15 cellular contexts compared by ENCODE assay signal in genomic region chr1:69639159-69639558, GRCh38.
A peak's percentile ranks its signal among the peaks of the same experiment; 100 is the strongest.
DNase-seq lines count a peak whose midpoint lies in the region; ATAC-seq, FAIRE-seq and TF ChIP-seq lines count a peak whose summit lies in the region.
"Had no signal": no experiment of that assay in that cellular context is flagged by ENCODE, and none has a peak within 500 bp of the region (broad histone marks: within the 10 kb centered on the region; RNA-seq: fewer than 3 reads in every experiment).

No MANE protein-coding gene starts in this region.

- no TSS peak for BruUV-seq in GM12878 (replicated peaks; lab: Mats Ljungman, UMichigan)

- DNase-seq in NCI-H2196 (lab: John Stamatoyannopoulos, UW; ENCODE audit: unreplicated experiment): peak; percentile 8
- no peak for DNase-seq in NCI-H2196 treated with DMSO at 0.1 percent for 48 hours (lab: John Stamatoyannopoulos, UW; ENCODE audit: unreplicated experiment)
- no peak for DNase-seq in GM12878 (ENCODE audit: low read depth, low spot score)
- DNase-seq in stimulated activated CD4-positive, alpha-beta T cell treated with anti-CD3 and anti-CD28 coated beads, Interleukin-4, amount 100 ng/mL, for 1 hour: no peak
- no peak for DNase-seq in central memory CD4-positive, alpha-beta T cell
- DNase-seq: CD4-positive, alpha-beta memory T cell; DND-41; GDM1 had no signal

- intact Hi-C loops in GM12878 (cut with micrococcal nuclease; ENCODE audit: unreplicated experiment): no loop called here

- H3K36me3 ChIP-seq in KMS-11 (ENCODE audit: insufficient read depth) (no peaks in the 10 kb centered on the region), GM12878 (ENCODE audit: control insufficient read depth in 2 of 2, insufficient read depth in 2 of 2, low read length in 1 of 2) (no peaks in the 10 kb centered on the region)
- H3K36me3 ChIP-seq: HAP-1 had no signal

- H3K79me2 ChIP-seq in KMS-11 (ENCODE audit: insufficient read depth, low read depth) (no peaks in the 10 kb centered on the region), GM12878 (ENCODE audit: control insufficient read depth, insufficient read depth, low read length) (no peaks in the 10 kb centered on the region)

- no peak for TF ChIP-seq POLR2A in GM12878 (IDR thresholded peaks at IDR 0.05; ENCODE audit: low read depth, low read length)

- H4K20me1 ChIP-seq in KMS-11 (ENCODE audit: insufficient read depth) (no peaks in the 10 kb centered on the region), GM12878 (ENCODE audit: control insufficient read depth, insufficient read depth) (no peaks in the 10 kb centered on the region)

- TF ChIP-seq EP300 in GM12878 (IDR thresholded peaks at IDR 0.05; ENCODE audit: borderline replicate concordance in 1 of 2, control insufficient read depth in 1 of 2, low read depth in 2 of 2, low read length in 2 of 2): no peak

- no peak overlapping the region for H2AFZ ChIP-seq in KMS-11 (ENCODE audit: low read depth)
- no peak overlapping the region for H2AFZ ChIP-seq in GM12878 (ENCODE audit: control insufficient read depth, low read depth, low read length)

- RAD21 ChIA-PET in GM12878 (lab: Charles Lee; ENCODE audit: unreplicated experiment): no interaction called here

- H3K9ac ChIP-seq in KMS-11: no peak overlapping the region
- H3K9ac ChIP-seq in GM12878 (ENCODE audit: control insufficient read depth, insufficient read depth, low read length): no peak overlapping the region

- no peak for TF ChIP-seq CTCF in KMS-11 (conservative IDR thresholded peaks at IDR 0.05; ENCODE audit: low read depth, low read length)
- no peak for TF ChIP-seq CTCF in GM12878 (IDR thresholded peaks at IDR 0.05 in 2 of 3, conservative IDR thresholded peaks at IDR 0.05 in 1 of 3; ENCODE audit: control insufficient read depth in 2 of 3, extremely low read depth in 1 of 3, insufficient read depth in 1 of 3, low read depth in 3 of 3, low read length in 3 of 3)

- FAIRE-seq in GM12878 (lab: Jason Lieb, UNC): no peak
- FAIRE-seq: H1, HepG2, HTR-8/SVneo had no signal

- no peak for TF ChIP-seq RAD21 in GM12878 (IDR thresholded peaks at IDR 0.05; ENCODE audit: insufficient read depth, low read depth, low read length)

- in situ Hi-C loops in GM12878 (cut with MboI): no loop called here

- H3K4me1 ChIP-seq in KMS-11 (ENCODE audit: low read depth, poor library complexity, severe bottlenecking): peaks cover 19% of the 10 kb centered on the region
- H3K4me1 ChIP-seq in GM12878 (ENCODE audit: control insufficient read depth, insufficient read depth, low read length): no peaks in the 10 kb centered on the region
- H3K4me1 ChIP-seq: HAP-1 had no signal

- no peaks in the 10 kb centered on the region for H3K27me3 ChIP-seq in KMS-11 (ENCODE audit: insufficient read depth, low read depth)
- no peaks in the 10 kb centered on the region for H3K27me3 ChIP-seq in GM12878 (replicated peaks in 1 of 2; ENCODE audit: control insufficient read depth in 2 of 2, insufficient read depth in 2 of 2, low read length in 1 of 2)

- CTCF ChIA-PET in GM12878 (lab: Yijun Ruan, JAX): no interaction called here

- no peak overlapping the region for H3K4me3 ChIP-seq in KMS-11 (IDR thresholded peaks at IDR 0.05; ENCODE audit: insufficient read depth, low read depth, low read length)
- H3K4me3 ChIP-seq in GM12878: no peak overlapping the region
- H3K4me3 ChIP-seq: HAP-1 had no signal

- H3K9me3 ChIP-seq in GM12878 (replicated peaks; ENCODE audit: control insufficient read depth, insufficient read depth, low read length): no peaks in the 10 kb centered on the region
- H3K9me3 ChIP-seq: HAP-1 had no signal

- SMC1A ChIA-PET in GM12878 (lab: Charles Lee; ENCODE audit: uncharacterized antibody, unreplicated experiment): no interaction called here

- POLR2A ChIA-PET in GM12878 (lab: Charles Lee): no interaction called here

- ATAC-seq in GM12878: no peak
- ATAC-seq in GM21447 (IDR thresholded peaks at IDR 0.05; ENCODE audit: unreplicated experiment): no peak
- ATAC-seq: HepG2 had no signal

- H3K27ac ChIP-seq in KMS-11 (peak overlapping the region; percentile 26; the same call in 1 of the 2 replicates), GM12878 (ENCODE audit: control insufficient read depth, insufficient read depth) (no peak overlapping the region)
- H3K27ac ChIP-seq: C4-2B had no signal

- peak overlapping the region; percentile 10; the same call in 1 of the 2 replicates for H3K4me2 ChIP-seq in KMS-11
- no peak overlapping the region for H3K4me2 ChIP-seq in GM12878 (ENCODE audit: control insufficient read depth, insufficient read depth)

TF ChIP-seq in GM12878, 131 proteins besides CTCF, POLR2A, EP300 and RAD21:
- TF ChIP-seq RUNX3 (IDR thresholded peaks at IDR 0.05; ENCODE audit: low read length) (no peak), SPI1 (IDR thresholded peaks at IDR 0.05; ENCODE audit: borderline replicate concordance, insufficient read depth, low read depth, low read length) (no peak), MTA2 (IDR thresholded peaks at IDR 0.05; ENCODE audit: low read depth) (peak; percentile 22; the same call in 1 of the 2 replicates), NKRF (conservative IDR thresholded peaks at IDR 0.05) (no peak), SREBF1 (IDR thresholded peaks at IDR 0.05; ENCODE audit: low read length) (no peak), MYC (IDR thresholded peaks at IDR 0.05; ENCODE audit: insufficient read depth, insufficient read length, insufficient replicate concordance, low read length, severe bottlenecking) (no peak)
- TF ChIP-seq, protein P1, sequence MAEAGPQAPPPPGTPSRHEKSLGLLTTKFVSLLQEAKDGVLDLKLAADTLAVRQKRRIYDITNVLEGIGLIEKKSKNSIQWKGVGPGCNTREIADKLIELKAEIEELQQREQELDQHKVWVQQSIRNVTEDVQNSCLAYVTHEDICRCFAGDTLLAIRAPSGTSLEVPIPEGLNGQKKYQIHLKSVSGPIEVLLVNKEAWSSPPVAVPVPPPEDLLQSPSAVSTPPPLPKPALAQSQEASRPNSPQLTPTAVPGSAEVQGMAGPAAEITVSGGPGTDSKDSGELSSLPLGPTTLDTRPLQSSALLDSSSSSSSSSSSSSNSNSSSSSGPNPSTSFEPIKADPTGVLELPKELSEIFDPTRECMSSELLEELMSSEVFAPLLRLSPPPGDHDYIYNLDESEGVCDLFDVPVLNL (IDR thresholded peaks at IDR 0.05; ENCODE audit: low read depth, low read length): no peak
- TF ChIP-seq, protein P2, sequence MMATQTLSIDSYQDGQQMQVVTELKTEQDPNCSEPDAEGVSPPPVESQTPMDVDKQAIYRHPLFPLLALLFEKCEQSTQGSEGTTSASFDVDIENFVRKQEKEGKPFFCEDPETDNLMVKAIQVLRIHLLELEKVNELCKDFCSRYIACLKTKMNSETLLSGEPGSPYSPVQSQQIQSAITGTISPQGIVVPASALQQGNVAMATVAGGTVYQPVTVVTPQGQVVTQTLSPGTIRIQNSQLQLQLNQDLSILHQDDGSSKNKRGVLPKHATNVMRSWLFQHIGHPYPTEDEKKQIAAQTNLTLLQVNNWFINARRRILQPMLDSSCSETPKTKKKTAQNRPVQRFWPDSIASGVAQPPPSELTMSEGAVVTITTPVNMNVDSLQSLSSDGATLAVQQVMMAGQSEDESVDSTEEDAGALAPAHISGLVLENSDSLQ (IDR thresholded peaks at IDR 0.05): no peak
TF ChIP-seq in GM12878: peak in this region for 1.
